In the genomic region with DNA sequence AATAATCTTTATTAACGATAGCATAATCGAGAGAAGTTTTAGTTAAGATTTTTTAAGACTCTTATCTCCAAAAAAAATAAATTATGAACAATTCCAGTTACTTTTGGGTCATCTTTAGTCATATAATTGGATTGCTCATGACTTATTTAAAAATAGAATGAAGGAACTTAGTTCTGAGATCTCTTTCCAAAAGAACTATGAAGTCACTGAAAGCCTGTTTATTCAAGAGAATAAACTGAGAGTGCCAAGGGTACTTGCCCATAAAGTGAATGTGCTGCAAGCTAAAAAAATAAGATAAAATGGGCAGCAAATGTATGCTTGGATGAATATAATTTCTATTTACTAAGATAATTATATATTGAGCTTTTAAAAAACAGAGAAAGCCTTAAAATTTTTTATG, we compare ENCODE assay signal across 33 cellular contexts.
DNase-seq lines count a peak whose midpoint lies in the region; ATAC-seq, FAIRE-seq and TF ChIP-seq lines count a peak whose summit lies in the region.
"Had no signal": no experiment of that assay in that cellular context is flagged by ENCODE, and none has a peak within 500 bp of the region (broad histone marks: within the 10 kb centered on the region; RNA-seq: fewer than 3 reads in every experiment).

No MANE protein-coding gene starts in this region.

- H3K27me3 Mint-ChIP-seq in HFFc6 (ENCODE audit: insufficient read depth): no peaks in the 10 kb centered on the region
- H3K27me3 Mint-ChIP-seq: activated CD4-positive, alpha-beta memory T cell treated with anti-CD3 and anti-CD28 coated beads, Interleukin-2, amount 10 ng/mL, durations not matched to agents 7 days and 5 days; B cell; brain; CD4-positive, alpha-beta memory T cell; IgD-negative memory B cell had no signal

- H2BK12ac ChIP-seq in H1 (ENCODE audit: low read depth, low read length): no peak overlapping the region

- no peak overlapping the region for H2BK15ac ChIP-seq in H1 (ENCODE audit: low read length)

- no peak for TF ChIP-seq RAD21 in H1 (IDR thresholded peaks at IDR 0.05 in 1 of 2, conservative IDR thresholded peaks at IDR 0.05 in 1 of 2; ENCODE audit: low read depth in 2 of 2, low read length in 2 of 2)

- no peak overlapping the region for H2AK5ac ChIP-seq in H1 (ENCODE audit: low read depth, low read length)

- H3K4me1 ChIP-seq in H1 (replicated peaks in 1 of 4; ENCODE audit: control insufficient read depth in 3 of 4, insufficient read depth in 4 of 4, low read length in 3 of 4) (peaks cover 0 to 4% (median 1%) of the 10 kb centered on the region in 4 experiments; a peak in 2 of 7 replicates), iPS-18a (ENCODE audit: control insufficient read depth, low read depth, low read length) (peaks cover 37% of the 10 kb centered on the region)
- H3K4me1 ChIP-seq: adrenal gland, foreskin keratinocyte, heart right ventricle, right lobe of liver, stomach, vagina had no signal

- H4K20me1 ChIP-seq in H1 (replicated peaks in 1 of 2; ENCODE audit: control insufficient read depth in 1 of 2, insufficient read depth in 2 of 2, low read length in 2 of 2): no peaks in the 10 kb centered on the region

- no peak overlapping the region for H3K23ac ChIP-seq in H1 (ENCODE audit: insufficient read length)

- peak overlapping the region; percentile 18 to 46; a peak in 1 of 4 replicates for H3K4me2 ChIP-seq in H1 (ENCODE audit: insufficient read depth in 1 of 2, low read depth in 2 of 2, low read length in 2 of 2)

- H3K9me3 ChIP-seq in H1 (ENCODE audit: insufficient read depth in 2 of 2, low read depth in 1 of 2, low read length in 1 of 2) (no peaks in the 10 kb centered on the region), iPS-18a (ENCODE audit: control insufficient read depth, low read depth, low read length) (no peaks in the 10 kb centered on the region)
- H3K9me3 ChIP-seq: adrenal gland, heart right ventricle, right lobe of liver, stomach, tibial artery, vagina had no signal

- WGBS in H1 (ENCODE audit: extremely low coverage in 1 of 2, insufficient coverage in 1 of 2, insufficient read length in 1 of 2, insufficient replicate concordance in 2 of 2, low coverage in 1 of 2, low lambda C conversion rate in 2 of 2, missing lambda C conversion rate in 1 of 2), 2 experiments: 81% methylated on average over 2 of the region's 2 CpGs; no CpG with 5 or more reads in 1 of the 2 experiments

- no peak overlapping the region for H3K4me3 Mint-ChIP-seq in HFFc6
- H3K4me3 Mint-ChIP-seq: activated CD4-positive, alpha-beta memory T cell treated with anti-CD3 and anti-CD28 coated beads, Interleukin-2, amount 10 ng/mL, durations not matched to agents 7 days and 5 days; activated naive CD4-positive, alpha-beta T cell treated with anti-CD3 and anti-CD28 coated beads for 36 hours; B cell; brain; CD4-positive, alpha-beta memory T cell; IgD-negative memory B cell had no signal

- no peak overlapping the region for H3K27ac ChIP-seq in H1 (ENCODE audit: low read depth, low read length)
- H3K27ac ChIP-seq in iPS-18a (ENCODE audit: low read length): no peak overlapping the region
- H3K27ac ChIP-seq: adrenal gland, foreskin keratinocyte, heart right ventricle, right lobe of liver, stomach, tibial artery, vagina had no signal

- no peak overlapping the region for H2BK20ac ChIP-seq in H1 (ENCODE audit: low read length)

- ATAC-seq in HG02870 (IDR thresholded peaks at IDR 0.05; ENCODE audit: unreplicated experiment): no peak
- ATAC-seq: foreskin keratinocyte, heart right ventricle, left cardiac atrium, right lobe of liver had no signal

- H2BK120ac ChIP-seq in H1 (replicated peaks; ENCODE audit: low read depth, low read length): no peak overlapping the region

- TF ChIP-seq EP300 in H1 (IDR thresholded peaks at IDR 0.05; ENCODE audit: borderline replicate concordance in 1 of 2, low read depth in 2 of 2, low read length in 2 of 2): no peak

- DNase-seq in AG04449 (ENCODE audit: low read depth, low spot score) (peak; percentile 19), HFFc6 (peak; percentile 29), H1 (ENCODE audit: low read depth in 1 of 2, low spot score in 2 of 2) (no peak), NCI-H524 treated with DMSO at 0.1 percent for 48 hours (lab: John Stamatoyannopoulos, UW) (no peak), HuH-7 (ENCODE audit: low spot score) (no peak), frontal cortex (ENCODE audit: low spot score in 2 of 2) (no peak)
- DNase-seq: activated CD4-positive, alpha-beta memory T cell treated with anti-CD3 and anti-CD28 coated beads, Interleukin-2, amount 10 ng/mL, durations not matched to agents 7 days and 5 days; activated CD4-positive, alpha-beta T cell treated with anti-CD3 and anti-CD28 coated beads for 1 hour; activated CD8-positive, alpha-beta memory T cell treated with anti-CD3 and anti-CD28 coated beads, Interleukin-2, amount 50 U/mL, for 4 hours; activated naive CD4-positive, alpha-beta T cell treated with anti-CD3 and anti-CD28 coated beads for 36 hours; adrenal gland; CD4-positive, alpha-beta memory T cell; foreskin keratinocyte; heart right ventricle; left cardiac atrium; mammary epithelial cell; NCI-H1436 treated with DMSO at 0.1 percent for 48 hours; NCI-H446; NCI-H82; posterior cingulate gyrus; right lobe of liver; SHP77 treated with DMSO at 0.1 percent for 48 hours; stimulated activated CD4-positive, alpha-beta T cell treated with anti-CD3 and anti-CD28 coated beads, Interleukin-4, amount 100 ng/mL, for 1 hour; stomach; tibial artery had no signal

- no peak overlapping the region for H4K5ac ChIP-seq in H1 (ENCODE audit: insufficient read length, low read depth, low read length)

- no peaks in the 10 kb centered on the region for H3K36me3 Mint-ChIP-seq in HFFc6 (ENCODE audit: low read depth)
- H3K36me3 Mint-ChIP-seq: brain; CD4-positive, alpha-beta memory T cell; IgD-negative memory B cell had no signal

- H3K9ac ChIP-seq in H1 (replicated peaks in 1 of 4; ENCODE audit: extremely low read depth in 1 of 4, low read depth in 3 of 4, low read length in 3 of 4): no peak overlapping the region
- H3K9ac ChIP-seq in iPS-18a (ENCODE audit: low read length): no peak overlapping the region

- no peaks in the 10 kb centered on the region for H3K9me3 Mint-ChIP-seq in HFFc6
- H3K9me3 Mint-ChIP-seq: activated CD4-positive, alpha-beta memory T cell treated with anti-CD3 and anti-CD28 coated beads, Interleukin-2, amount 10 ng/mL, durations not matched to agents 7 days and 5 days; activated naive CD4-positive, alpha-beta T cell treated with anti-CD3 and anti-CD28 coated beads for 36 hours; brain; H9; IgD-negative memory B cell had no signal

- H3K27me3 ChIP-seq in H1 (replicated peaks in 1 of 4; ENCODE audit: control insufficient read depth in 3 of 4, extremely low read depth in 1 of 4, insufficient read depth in 3 of 4, low read length in 3 of 4) (no peaks in the 10 kb centered on the region), iPS-18a (ENCODE audit: control insufficient read depth, insufficient read depth, low read length) (no peaks in the 10 kb centered on the region)
- H3K27me3 ChIP-seq: adrenal gland, foreskin keratinocyte, heart right ventricle, right lobe of liver, stomach, tibial artery, vagina had no signal

- H3K4me1 Mint-ChIP-seq in HFFc6 (ENCODE audit: low read depth): peaks cover 63% of the 10 kb centered on the region
- H3K4me1 Mint-ChIP-seq: activated CD4-positive, alpha-beta memory T cell treated with anti-CD3 and anti-CD28 coated beads, Interleukin-2, amount 10 ng/mL, durations not matched to agents 7 days and 5 days; B cell; brain; CD4-positive, alpha-beta memory T cell; IgD-negative memory B cell had no signal

- CTCF ChIA-PET in AG04449 (lab: Yijun Ruan, JAX) (interaction anchor here (1.1 to 1.2 kb wide), 3 partner anchors 21 to 33 kb away, joined by 3 read pairs; no protein-coding TSS in a partner anchor), H1 (lab: Charles Lee; ENCODE audit: partially characterized antibody) (no interaction called here)

- no peak overlapping the region for H4K8ac ChIP-seq in H1 (ENCODE audit: extremely low read depth, insufficient read depth, low read length)

- no peak overlapping the region for H3K18ac ChIP-seq in H1 (ENCODE audit: extremely low read depth, low read length)

- no peak overlapping the region for H4K91ac ChIP-seq in H1 (replicated peaks; ENCODE audit: insufficient read length, low read length)

- H3K4me3 ChIP-seq in AG04449 (ENCODE audit: low read depth, low read length): no peak overlapping the region
- no peak overlapping the region for H3K4me3 ChIP-seq in H1 (ENCODE audit: extremely low read depth in 1 of 4, insufficient read depth in 2 of 4, low read depth in 3 of 4, low read length in 4 of 4)
- peak overlapping the region; percentile 11 for H3K4me3 ChIP-seq in iPS-18a (ENCODE audit: low read length)
- H3K4me3 ChIP-seq: adrenal gland, heart right ventricle, right lobe of liver, stomach, tibial artery, vagina had no signal

- no peak for TF ChIP-seq POLR2A in H1 (IDR thresholded peaks at IDR 0.05; ENCODE audit: control extremely low read depth in 1 of 2, low read depth in 2 of 2, low read length in 2 of 2)

- no peak for TF ChIP-seq CTCF in AG04449 (IDR thresholded peaks at IDR 0.05; ENCODE audit: insufficient read depth, low read length, missing control alignments)
- TF ChIP-seq CTCF in HFFc6 (IDR thresholded peaks at IDR 0.05): no peak
- TF ChIP-seq CTCF in H1 (IDR thresholded peaks at IDR 0.05; ENCODE audit: control extremely low read depth in 1 of 3, insufficient read depth in 1 of 3, low read depth in 1 of 3, low read length in 3 of 3): no peak

- H3K36me3 ChIP-seq in H1 (ENCODE audit: control insufficient read depth in 2 of 4, insufficient read depth in 4 of 4, low read length in 3 of 4) (no peaks in the 10 kb centered on the region), iPS-18a (ENCODE audit: control insufficient read depth, low read depth, low read length) (no peaks in the 10 kb centered on the region)
- H3K36me3 ChIP-seq: adrenal gland, heart right ventricle, right lobe of liver, stomach, tibial artery, vagina had no signal

- no peak overlapping the region for H3K4ac ChIP-seq in H1 (replicated peaks; ENCODE audit: insufficient read length, low read depth, low read length)

- H3K79me1 ChIP-seq in H1 (ENCODE audit: low read depth, low read length): no peaks in the 10 kb centered on the region

- no peak overlapping the region for H3K14ac ChIP-seq in H1 (ENCODE audit: insufficient read length)

- FAIRE-seq in H1 (lab: Jason Lieb, UNC): no peak
- no peak for FAIRE-seq in frontal cortex (lab: Jason Lieb, UNC)
- FAIRE-seq: RCC 7860 had no signal

- H2AFZ ChIP-seq in H1 (ENCODE audit: low read length): no peak overlapping the region

- no peak overlapping the region for H3K56ac ChIP-seq in H1 (replicated peaks; ENCODE audit: insufficient read length, low read depth, low read length)

- POLR2A ChIA-PET in AG04449 (lab: Yijun Ruan, JAX): no interaction called here
- POLR2A ChIA-PET in H1 (lab: Charles Lee; ENCODE audit: partially characterized antibody): no interaction called here

- H3K27ac Mint-ChIP-seq in HFFc6: peak overlapping the region; percentile 78
- H3K27ac Mint-ChIP-seq: activated CD4-positive, alpha-beta memory T cell treated with anti-CD3 and anti-CD28 coated beads, Interleukin-2, amount 10 ng/mL, durations not matched to agents 7 days and 5 days; activated naive CD4-positive, alpha-beta T cell treated with anti-CD3 and anti-CD28 coated beads for 36 hours; B cell; brain; CD4-positive, alpha-beta memory T cell; IgD-negative memory B cell had no signal

- H3K79me2 ChIP-seq in H1 (ENCODE audit: control insufficient read depth in 1 of 2, insufficient read depth in 2 of 2, low read length in 2 of 2): no peaks in the 10 kb centered on the region

- H2BK5ac ChIP-seq in H1 (ENCODE audit: low read depth, low read length): no peak overlapping the region

- peaks cover 2% of the 10 kb centered on the region for H3K23me2 ChIP-seq in H1 (ENCODE audit: low read depth, low read length)

Comparison
In these comparisons a context has a peak if more than half of its experiments do, and no peak if none do; other contexts are left out.
1. DNase-seq: peak in AG04449 (single experiment) and HFFc6 (single experiment); none in H1 (0 of 2), NCI-H524 treated with DMSO at 0.1 percent for 48 hours (single experiment), HuH-7 (single experiment) and frontal cortex (0 of 2).